Comparison of ENCODE assay signal across 14 cellular contexts in genomic region chr22:15738157-15738908, GRCh38. TPM values are rescaled to one million over a fixed set of nuclear protein-coding genes. Genes with fewer than 3 reads are reported as not detected.
DNase-seq lines count a peak whose midpoint lies in the region; ATAC-seq, FAIRE-seq and TF ChIP-seq lines count a peak whose summit lies in the region.
"Not testable (repeated sequence)": the region's sequence is repeated elsewhere in the genome, so short reads cannot be mapped to it uniquely, and the experiment has no call there.
"Had no signal": no experiment of that assay in that cellular context is flagged by ENCODE, and none has a peak within 500 bp of the region (broad histone marks: within the 10 kb centered on the region; RNA-seq: fewer than 3 reads in every experiment).

No MANE protein-coding gene starts in this region.

- H3K4me1 ChIP-seq in Peyer's patch; K562 (replicated peaks in 1 of 2; ENCODE audit: control insufficient read depth in 2 of 2, insufficient read depth in 2 of 2, low read length in 2 of 2); esophagus muscularis mucosa; spleen; upper lobe of right lung: not testable (repeated sequence)

- not testable (repeated sequence) for H4K20me1 ChIP-seq in K562 (replicated peaks; ENCODE audit: control insufficient read depth, insufficient read depth, low read length)

- not testable (repeated sequence) for H3K4me3 Mint-ChIP-seq in stimulated activated naive CD8-positive, alpha-beta T cell treated with anti-CD3 and anti-CD28 coated beads, Interleukin-15, amount 100 ng/mL, for 72 hours

- WGBS in K562 (ENCODE audit: insufficient coverage, low coverage, missing lambda C conversion rate) = 2% methylated on average over 4 of the region's 10 CpGs
- WGBS in esophagus muscularis mucosa = 80% methylated on average over 1 of the region's 10 CpGs
- WGBS in spleen, 5 donors = 75 to 96% (median 83%) methylated on average over 4 to 5 of the region's 10 CpGs; no CpG with 5 or more reads in 1 of the 5 donors

- H3K4me3 ChIP-seq in Peyer's patch, K562, esophagus muscularis mucosa, spleen, upper lobe of right lung: not testable (repeated sequence)

- TF ChIP-seq POLR2A in Peyer's patch (IDR thresholded peaks at IDR 0.05); K562 (conservative IDR thresholded peaks at IDR 0.05); esophagus muscularis mucosa (IDR thresholded peaks at IDR 0.05; ENCODE audit: low read depth); spleen (IDR thresholded peaks at IDR 0.05): not testable (repeated sequence)

- not testable (repeated sequence) for H3K27me3 ChIP-seq in Peyer's patch; K562 (ENCODE audit: control insufficient read depth in 2 of 2, insufficient read depth in 2 of 2, low read length in 2 of 2); esophagus muscularis mucosa; spleen (replicated peaks in 1 of 7); upper lobe of right lung

- DNase-seq in Peyer's patch = peak in 2 of 3 donors; percentile 11 to 15
- DNase-seq in K562 (ENCODE audit: extremely low read depth in 1 of 4, low spot score in 3 of 4); stimulated activated naive CD8-positive, alpha-beta T cell treated with anti-CD3 and anti-CD28 coated beads, Interleukin-15, amount 100 ng/mL, for 72 hours: not testable (repeated sequence)
- peak; percentile 89 for DNase-seq in esophagus muscularis mucosa (ENCODE audit: extremely low spot score)
- DNase-seq in cardiac septum (ENCODE audit: low spot score) = peak; percentile 74
- DNase-seq in mesenteric fat pad (ENCODE audit: low spot score) = peak; percentile 88
- peak; percentile 75 for DNase-seq in spleen
- peak; percentile 46 for DNase-seq in upper lobe of right lung

- not testable (repeated sequence) for H2AFZ ChIP-seq in K562 (ENCODE audit: low read depth, low read length)

- H3K9ac ChIP-seq in K562 (ENCODE audit: insufficient read depth in 1 of 2, low read depth in 2 of 2, low read length in 2 of 2) = not testable (repeated sequence)

- not testable (repeated sequence) for FAIRE-seq in K562 (lab: Jason Lieb, UNC)

- not testable (repeated sequence) for H3K4me1 Mint-ChIP-seq in stimulated activated naive CD8-positive, alpha-beta T cell treated with anti-CD3 and anti-CD28 coated beads, Interleukin-15, amount 100 ng/mL, for 72 hours

- not testable (repeated sequence) for TF ChIP-seq CTCF in Peyer's patch (IDR thresholded peaks at IDR 0.05); K562 (IDR thresholded peaks at IDR 0.05 in 2 of 3, conservative IDR thresholded peaks at IDR 0.05 in 1 of 3; ENCODE audit: insufficient read depth in 2 of 3, low read depth in 1 of 3, low read length in 3 of 3); esophagus muscularis mucosa (IDR thresholded peaks at IDR 0.05); spleen (IDR thresholded peaks at IDR 0.05 in 8 of 11, conservative IDR thresholded peaks at IDR 0.05 in 3 of 11); upper lobe of right lung (IDR thresholded peaks at IDR 0.05)

- TF ChIP-seq RAD21 in K562 (CRISPR knock-in tag; conservative IDR thresholded peaks at IDR 0.05 in 1 of 2, IDR thresholded peaks at IDR 0.05 in 1 of 2) = not testable (repeated sequence)

- not testable (repeated sequence) for H3K9me3 Mint-ChIP-seq in stimulated activated naive CD8-positive, alpha-beta T cell treated with anti-CD3 and anti-CD28 coated beads, Interleukin-15, amount 100 ng/mL, for 72 hours

- ATAC-seq in K562 (peak; percentile 21; the same call in 1 of the 3 replicates), upper lobe of right lung (peak; percentile 43)
- ATAC-seq in stimulated activated naive CD8-positive, alpha-beta T cell treated with anti-CD3 and anti-CD28 coated beads, Interleukin-15, amount 100 ng/mL, for 72 hours = peak; percentile 33

- not testable (repeated sequence) for H3K9me1 ChIP-seq in K562 (ENCODE audit: control insufficient read depth, insufficient read depth, low read length)

- in situ Hi-C loops in K562 (cut with MboI) = not testable (repeated sequence)

- TF ChIP-seq EP300 in K562 (IDR thresholded peaks at IDR 0.05; ENCODE audit: low read length); esophagus muscularis mucosa (IDR thresholded peaks at IDR 0.05): not testable (repeated sequence)

- H3K27me3 Mint-ChIP-seq in stimulated activated naive CD8-positive, alpha-beta T cell treated with anti-CD3 and anti-CD28 coated beads, Interleukin-15, amount 100 ng/mL, for 72 hours = not testable (repeated sequence)

- intact Hi-C loops in K562 (cut with micrococcal nuclease); esophagus muscularis mucosa (cut with DNase I); cardiac septum (cut with DNase I); spleen (cut with DNase I; ENCODE audit: low total_unique reads); upper lobe of right lung (cut with DNase I): not testable (repeated sequence)

- H3K79me2 ChIP-seq in K562 (ENCODE audit: control insufficient read depth, insufficient read depth, low read length) = not testable (repeated sequence)

- not testable (repeated sequence) for BruUV-seq in K562 (replicated peaks; lab: Mats Ljungman, UMichigan)

- H3K27ac Mint-ChIP-seq in stimulated activated naive CD8-positive, alpha-beta T cell treated with anti-CD3 and anti-CD28 coated beads, Interleukin-15, amount 100 ng/mL, for 72 hours = not testable (repeated sequence)

- H3K4me2 ChIP-seq in K562 (ENCODE audit: insufficient read depth, low read length) = not testable (repeated sequence)

- POLR2A ChIA-PET in K562 (lab: Yijun Ruan, JAX) = not testable (repeated sequence)

- CTCF ChIA-PET in K562 (lab: Yijun Ruan, JAX; ENCODE audit: low intra/inter-chr PET ratio) = not testable (repeated sequence)

- H3K27ac ChIP-seq in Peyer's patch; K562 (ENCODE audit: extremely low read depth, low read depth, low read length); esophagus muscularis mucosa (replicated peaks in 1 of 4); spleen; upper lobe of right lung: not testable (repeated sequence)

- not testable (repeated sequence) for H3K36me3 ChIP-seq in Peyer's patch; K562 (ENCODE audit: control insufficient read depth, insufficient read depth, low read length); esophagus muscularis mucosa; spleen; upper lobe of right lung

- not testable (repeated sequence) for H3K9me3 ChIP-seq in Peyer's patch; K562 (replicated peaks; ENCODE audit: control insufficient read depth, insufficient read depth, low read depth, low read length); esophagus muscularis mucosa; spleen; upper lobe of right lung

RNA-seq across cellular contexts. Expression of gene POTEH, which starts 48.5 kb away (rescaled TPM):
- total RNA-seq in Peyer's patch (1 to 10 TPM in 1 of 4 donors, not detected in 3; 3.3 TPM), K562 (2014; rRNA removed) (not detected in 2 replicates), K562 (2014; rRNA removed; fragmentation: Illumina TruSeq; extraction: Trizol) (not detected in 2 replicates), K562 (2015; rRNA removed; fragmentation: Illumina TruSeq; extraction: Trizol) (not detected in 2 replicates), K562 (2021) (not detected in 2 replicates), esophagus muscularis mucosa (not detected), cardiac septum (not detected), mesenteric fat pad (not detected), spleen (1 to 10 TPM in 1 of 7 donors, under 1 TPM in 2, not detected in 4; 0.52 to 1.1 (median 0.72) TPM), upper lobe of right lung (not detected)
- not detected in 2 replicates for total RNA-seq in K562 (2011; cell fraction: chromatin; rRNA removed; ENCODE audit: low replicate concordance)
- not detected in 2 replicates for total RNA-seq in K562 (2011; cell fraction: nucleolus; rRNA removed)
- total RNA-seq in K562 (2011; cell fraction: nucleoplasm; rRNA removed) = not detected in 2 replicates
- polyA plus RNA-seq in K562 (2011; rRNA removed) (not detected in 2 replicates), K562 (2014; fragmentation: Illumina TruSeq; extraction: Trizol) (not detected in 2 replicates), K562 (2014; fragmentation: Nextera tagmentation; extraction: Ambion mirVana) (not detected), K562 (2014; rRNA removed) (not detected in 2 replicates), spleen (not detected)
- polyA plus RNA-seq in K562 (2011; cell fraction: cytosol; rRNA removed) = not detected in 2 replicates
- polyA plus RNA-seq in K562 (2011; cell fraction: nucleus; rRNA removed) = not detected in 2 replicates
- not detected in 2 replicates for polyA plus RNA-seq in K562 (2012)
- not detected in 2 replicates for polyA minus RNA-seq in K562 (2011; rRNA and poly(A)+ RNA removed)
- polyA minus RNA-seq in K562 (2011; cell fraction: cytosol; rRNA and poly(A)+ RNA removed) = not detected in 2 replicates
- polyA minus RNA-seq in K562 (2011; cell fraction: nucleus; rRNA and poly(A)+ RNA removed) = not detected in 2 replicates
- total RNA-seq: A673; Caco-2; CD4-positive, CD25-positive, alpha-beta regulatory T cell; CD8-positive, alpha-beta T cell; HFFc6 had no signal
- polyA plus RNA-seq: BJ; CD4-positive, CD25-positive, alpha-beta regulatory T cell had no signal
